8 cellular contexts compared by ENCODE assay signal in genomic region chr4:139557506-139558110, GRCh38. TPM values are rescaled to one million over a fixed set of nuclear protein-coding genes. Genes with fewer than 3 reads are reported as not detected.
A peak's percentile ranks its signal among the peaks of the same experiment; 100 is the strongest.
DNase-seq lines count a peak whose midpoint lies in the region; ATAC-seq and TF ChIP-seq lines count a peak whose summit lies in the region.

No MANE protein-coding gene starts in this region.

- H3K9me3 ChIP-seq in ovary: peaks cover 0 to 3% of the 10 kb centered on the region in 2 donors

- ATAC-seq in HG03175 (IDR thresholded peaks at IDR 0.05; ENCODE audit: unreplicated experiment): no peak

- no peak for TF ChIP-seq POLR2A in ovary (IDR thresholded peaks at IDR 0.05)

- peaks cover 5% of the 10 kb centered on the region for H3K36me3 Mint-ChIP-seq in endothelial cell (ENCODE audit: low read depth, unreplicated experiment)

- H3K4me1 ChIP-seq in ovary (ENCODE audit: insufficient read depth): peaks cover 11% of the 10 kb centered on the region

- no peak overlapping the region for H3K27ac Mint-ChIP-seq in endothelial cell (ENCODE audit: unreplicated experiment)

- H3K4me3 Mint-ChIP-seq in endothelial cell (ENCODE audit: unreplicated experiment): peak overlapping the region; percentile 94

- H3K27me3 ChIP-seq in ovary: no peaks in the 10 kb centered on the region

- WGBS in ovary, 3 donors: 24 to 28% (median 25%) methylated on average over 3 of the region's 3 CpGs

- H3K27me3 Mint-ChIP-seq in endothelial cell (ENCODE audit: unreplicated experiment): peaks cover 18% of the 10 kb centered on the region

- TF ChIP-seq EP300 in ovary (IDR thresholded peaks at IDR 0.05): no peak

- TF ChIP-seq CTCF in endothelial cell (IDR thresholded peaks at IDR 0.05; ENCODE audit: unreplicated experiment) (no peak), ovary (IDR thresholded peaks at IDR 0.05) (no peak)

- peaks cover 14% of the 10 kb centered on the region for H3K4me1 Mint-ChIP-seq in endothelial cell (ENCODE audit: unreplicated experiment)

- intact Hi-C loops in ovary (cut with DNase I): loop anchor here in 1 of 4 donors (5.0 kb wide), 1 partner anchor 1880 kb away; no protein-coding TSS in a partner anchor

- peaks cover 4% of the 10 kb centered on the region for H3K9me3 Mint-ChIP-seq in endothelial cell (ENCODE audit: unreplicated experiment)

- no peaks in the 10 kb centered on the region for H3K36me3 ChIP-seq in ovary

- H3K4me3 ChIP-seq in ovary: peak overlapping the region; percentile 82

- H3K27ac ChIP-seq in ovary: no peak overlapping the region

- DNase-seq in D341Med (ENCODE audit: low spot score) (peak; percentile 67), OCI-M1 (lab: John Stamatoyannopoulos, UW) (peak; percentile 72), endothelial cell (ENCODE audit: low spot score) (no peak), ovary (peak in 1 of 5 donors; percentile 30), NCI-H446 treated with DMSO at 0.1 percent for 48 hours (lab: John Stamatoyannopoulos, UW) (no peak), amniotic stem cell (lab: John Stamatoyannopoulos, UW) (no peak), NCI-H1930 (lab: John Stamatoyannopoulos, UW) (no peak)

RNA-seq across cellular contexts. Expression of gene SETD7, which starts 1.6 kb away (rescaled TPM):
- total RNA-seq in endothelial cell (ENCODE audit: unreplicated experiment) (8.4 TPM), ovary (10 to 100 TPM; 21.3 to 37.2 (median 32.8) TPM)
- 10 to 100 TPM; 14.3 to 52.4 TPM for polyA plus RNA-seq in ovary

Comparison
In these comparisons a context has a peak if more than half of its experiments do, and no peak if none do; other contexts are left out.
1. DNase-seq: peak in D341Med (single experiment) and OCI-M1 (single experiment); none in endothelial cell (single experiment), NCI-H446 treated with DMSO at 0.1 percent for 48 hours (single experiment), amniotic stem cell (single experiment) and NCI-H1930 (0 of 2).